10 cellular contexts compared by ENCODE assay signal in the genomic region with DNA sequence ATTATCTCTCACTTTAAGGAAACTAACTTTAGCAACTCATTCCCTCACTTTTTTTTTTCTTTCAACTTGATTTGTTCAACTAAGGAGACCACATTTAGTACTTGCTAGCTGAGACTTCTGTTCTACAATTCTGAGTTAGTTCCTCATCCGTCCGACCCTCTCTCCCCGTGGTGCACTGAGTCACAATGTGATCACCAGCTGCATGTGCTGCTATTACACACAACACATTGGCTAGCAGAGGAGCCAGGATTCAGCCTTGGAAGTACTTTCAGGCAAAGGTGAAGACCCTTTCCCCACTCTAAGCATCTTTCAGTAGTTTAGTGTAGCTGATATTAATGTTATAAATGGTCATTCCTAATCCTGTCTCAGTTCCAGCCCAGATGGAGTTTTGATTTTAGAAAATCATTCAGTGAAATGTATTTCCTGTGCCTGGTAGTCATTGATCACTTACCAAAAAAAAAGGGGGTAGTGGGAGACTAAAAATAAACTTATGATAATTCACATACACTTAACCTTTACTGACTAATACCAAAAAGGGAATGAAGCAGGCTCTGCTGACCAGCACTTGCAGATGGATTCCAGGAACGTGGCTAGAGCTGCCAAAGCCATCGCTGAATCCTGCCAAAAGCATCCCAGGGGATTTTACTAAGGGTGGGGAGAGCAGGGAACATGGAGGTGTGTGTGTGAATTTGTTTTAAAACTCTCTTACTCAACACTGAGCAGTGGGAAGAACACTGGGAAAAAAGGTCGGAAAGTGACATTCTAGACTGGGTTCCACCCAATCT.
A peak's percentile ranks its signal among the peaks of the same experiment; 100 is the strongest.
DNase-seq lines count a peak whose midpoint lies in the region; ATAC-seq and TF ChIP-seq lines count a peak whose summit lies in the region.
"Had no signal": no experiment of that assay in that cellular context is flagged by ENCODE, and none has a peak within 500 bp of the region (broad histone marks: within the 10 kb centered on the region; RNA-seq: fewer than 3 reads in every experiment).

No MANE protein-coding gene starts in this region.

- intact Hi-C loops in heart right ventricle (cut with DNase I) = loop anchor here in 2 of 10 donors (5.0 to 10.0 kb wide), 2 partner anchors 379 to 834 kb away; a partner anchor contains a TSS

- H3K36me3 Mint-ChIP-seq in stimulated activated naive B cell treated with anti-CD40 and anti-IgM and Interleukin-4, amounts not matched to agents 10 μg/mL and 1 μg/mL and 100 μg/mL, for 72 hours = peaks cover 16 to 22% of the 10 kb centered on the region in 2 donors

- TF ChIP-seq CTCF in heart right ventricle (IDR thresholded peaks at IDR 0.05) = no peak

- 30 to 42% methylated on average over 6 of the region's 6 CpGs for WGBS in heart right ventricle, 2 donors

- no peaks in the 10 kb centered on the region for H3K27me3 Mint-ChIP-seq in stimulated activated naive B cell treated with anti-CD40 and anti-IgM and Interleukin-4, amounts not matched to agents 10 μg/mL and 1 μg/mL and 100 μg/mL, for 72 hours

- no peaks in the 10 kb centered on the region for H3K27me3 ChIP-seq in heart right ventricle

- DNase-seq in SIG-M5 treated with dmso at 0.1 percent for 504 hours (lab: John Stamatoyannopoulos, UW; ENCODE audit: unreplicated experiment) = peak; percentile 57
- DNase-seq in SIG-M5 (lab: John Stamatoyannopoulos, UW) = no peak
- DNase-seq in activated T-cell treated with anti-CD3 and anti-CD28 coated beads, Interleukin-2, amount 50 U/mL, for 48 hours = peak; percentile 44 to 57
- peak; percentile 34 to 86 for DNase-seq in heart right ventricle
- DNase-seq in stimulated activated naive B cell treated with anti-CD40 and anti-IgM and Interleukin-4, amounts not matched to agents 10 μg/mL and 1 μg/mL and 100 μg/mL, for 72 hours = peak; percentile 33
- no peak for DNase-seq in NCI-H2081 treated with DMSO at 0.1 percent for 48 hours (lab: John Stamatoyannopoulos, UW)
- DNase-seq in HUDEP-2 (lab: John Stamatoyannopoulos, UW; ENCODE audit: unreplicated experiment in 76 of 76) = no peak
- no peak for DNase-seq in OCI-M1 (lab: John Stamatoyannopoulos, UW)

- peak overlapping the region; percentile 94 for H3K27ac Mint-ChIP-seq in stimulated activated naive B cell treated with anti-CD40 and anti-IgM and Interleukin-4, amounts not matched to agents 10 μg/mL and 1 μg/mL and 100 μg/mL, for 72 hours

- H3K4me1 Mint-ChIP-seq in stimulated activated naive B cell treated with anti-CD40 and anti-IgM and Interleukin-4, amounts not matched to agents 10 μg/mL and 1 μg/mL and 100 μg/mL, for 72 hours = peaks cover 26 to 29% of the 10 kb centered on the region in 2 donors

- H3K9me3 Mint-ChIP-seq in stimulated activated naive B cell treated with anti-CD40 and anti-IgM and Interleukin-4, amounts not matched to agents 10 μg/mL and 1 μg/mL and 100 μg/mL, for 72 hours = peaks cover 0 to 1% of the 10 kb centered on the region in 2 donors

- ATAC-seq in heart right ventricle = peak; percentile 92 to 97 (median 95)
- ATAC-seq in stimulated activated naive B cell treated with anti-CD40 and anti-IgM and Interleukin-4, amounts not matched to agents 10 μg/mL and 1 μg/mL and 100 μg/mL, for 72 hours (replicated peaks) = peak; percentile 74 to 81
- ATAC-seq: A549, left colon had no signal

- peak overlapping the region in 9 of 10 donors; percentile 14 to 82 (median 77) for H3K27ac ChIP-seq in heart right ventricle

- H3K9me3 ChIP-seq in heart right ventricle = no peaks in the 10 kb centered on the region
- H3K9me3 ChIP-seq: A549 had no signal

- H3K4me1 ChIP-seq in heart right ventricle = peaks cover 3 to 69% (median 33%) of the 10 kb centered on the region in 9 donors

- no peak overlapping the region for H3K4me3 ChIP-seq in heart right ventricle
- H3K4me3 ChIP-seq: A549 had no signal

- H3K36me3 ChIP-seq in heart right ventricle = no peaks in the 10 kb centered on the region

- peak overlapping the region; percentile 39 to 60 for H3K4me3 Mint-ChIP-seq in stimulated activated naive B cell treated with anti-CD40 and anti-IgM and Interleukin-4, amounts not matched to agents 10 μg/mL and 1 μg/mL and 100 μg/mL, for 72 hours

Comparison
In these comparisons a context has a peak if more than half of its experiments do, and no peak if none do; other contexts are left out.
1. DNase-seq: peak in SIG-M5 treated with dmso at 0.1 percent for 504 hours (single experiment), activated T-cell treated with anti-CD3 and anti-CD28 coated beads, Interleukin-2, amount 50 U/mL, for 48 hours (2 of 2), heart right ventricle (2 of 2) and stimulated activated naive B cell treated with anti-CD40 and anti-IgM and Interleukin-4, amounts not matched to agents 10 μg/mL and 1 μg/mL and 100 μg/mL, for 72 hours (single experiment); none in SIG-M5 (single experiment), NCI-H2081 treated with DMSO at 0.1 percent for 48 hours (single experiment), HUDEP-2 (0 of 76) and OCI-M1 (single experiment).